In the genomic region with DNA sequence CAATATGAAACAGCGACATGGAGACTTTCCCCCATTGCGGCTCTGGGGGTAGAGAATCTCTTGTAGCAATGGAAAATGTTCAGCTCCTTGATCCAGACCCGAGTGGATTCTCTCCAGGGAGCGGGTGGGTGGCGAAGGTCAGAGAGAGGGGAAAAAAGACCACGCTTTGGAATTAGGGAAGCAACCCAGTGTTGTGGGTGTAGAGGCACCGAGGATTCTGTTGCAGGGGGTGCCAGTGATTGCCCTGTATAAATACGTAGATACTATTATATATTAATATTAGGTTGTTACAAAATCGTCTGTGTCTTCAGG, we compare ENCODE assay signal across 1 cellular context.
TF ChIP-seq lines count a peak whose summit lies in the region.

No MANE protein-coding gene starts in this region.

TF ChIP-seq in WTC11, 78 proteins besides CTCF, POLR2A, EP300 and RAD21 (continued from another document):
- TF ChIP-seq, protein P1, sequence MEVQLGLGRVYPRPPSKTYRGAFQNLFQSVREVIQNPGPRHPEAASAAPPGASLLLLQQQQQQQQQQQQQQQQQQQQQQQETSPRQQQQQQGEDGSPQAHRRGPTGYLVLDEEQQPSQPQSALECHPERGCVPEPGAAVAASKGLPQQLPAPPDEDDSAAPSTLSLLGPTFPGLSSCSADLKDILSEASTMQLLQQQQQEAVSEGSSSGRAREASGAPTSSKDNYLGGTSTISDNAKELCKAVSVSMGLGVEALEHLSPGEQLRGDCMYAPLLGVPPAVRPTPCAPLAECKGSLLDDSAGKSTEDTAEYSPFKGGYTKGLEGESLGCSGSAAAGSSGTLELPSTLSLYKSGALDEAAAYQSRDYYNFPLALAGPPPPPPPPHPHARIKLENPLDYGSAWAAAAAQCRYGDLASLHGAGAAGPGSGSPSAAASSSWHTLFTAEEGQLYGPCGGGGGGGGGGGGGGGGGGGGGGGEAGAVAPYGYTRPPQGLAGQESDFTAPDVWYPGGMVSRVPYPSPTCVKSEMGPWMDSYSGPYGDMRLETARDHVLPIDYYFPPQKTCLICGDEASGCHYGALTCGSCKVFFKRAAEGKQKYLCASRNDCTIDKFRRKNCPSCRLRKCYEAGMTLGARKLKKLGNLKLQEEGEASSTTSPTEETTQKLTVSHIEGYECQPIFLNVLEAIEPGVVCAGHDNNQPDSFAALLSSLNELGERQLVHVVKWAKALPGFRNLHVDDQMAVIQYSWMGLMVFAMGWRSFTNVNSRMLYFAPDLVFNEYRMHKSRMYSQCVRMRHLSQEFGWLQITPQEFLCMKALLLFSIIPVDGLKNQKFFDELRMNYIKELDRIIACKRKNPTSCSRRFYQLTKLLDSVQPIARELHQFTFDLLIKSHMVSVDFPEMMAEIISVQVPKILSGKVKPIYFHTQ (CRISPR knock-in tag; IDR thresholded peaks at IDR 0.05) = no peak
- TF ChIP-seq FOXP1 (CRISPR knock-in tag; IDR thresholded peaks at IDR 0.05; ENCODE audit: borderline replicate concordance) (no peak), SP1 (CRISPR knock-in tag; conservative IDR thresholded peaks at IDR 0.05) (no peak), HMGA2 (CRISPR knock-in tag; IDR thresholded peaks at IDR 0.05) (no peak)
